Comparison of ENCODE assay signal across 8 cellular contexts in genomic region chr2:152717242-152718046, GRCh38. TPM values are rescaled to one million over a fixed set of nuclear protein-coding genes. Genes with fewer than 3 reads are reported as not detected.
DNase-seq lines count a peak whose midpoint lies in the region; ATAC-seq and TF ChIP-seq lines count a peak whose summit lies in the region.

Gene PRPF40A (minus strand): TSS chr2:152717461. CDS start chr2:152717439, 22 bp downstream.

- peak within 1 kb of the TSS; percentile 76 for H2AFZ ChIP-seq in OCI-LY3 (ENCODE audit: low read depth, low read length)

- H3K4me1 ChIP-seq in OCI-LY3 (ENCODE audit: low read length) = peaks cover 24% of the 10 kb centered on the region

- DNase-seq in D341Med (ENCODE audit: low spot score) = peak; percentile 98
- peak; percentile 94 for DNase-seq in HuH-7 (ENCODE audit: low spot score)
- DNase-seq in activated CD8-positive, alpha-beta memory T cell treated with anti-CD3 and anti-CD28 coated beads, Interleukin-2, amount 50 U/mL, for 48 hours = peak; percentile 98
- peak; percentile 99 for DNase-seq in endothelial cell (ENCODE audit: low spot score)
- DNase-seq in midbrain (lab: John Stamatoyannopoulos, UW) = peak; percentile 99
- DNase-seq in stimulated activated CD8-positive, alpha-beta memory T cell treated with anti-CD3 and anti-CD28 coated beads, Interleukin-2, amount 100 ng/mL, for 1 hour (ENCODE audit: low read depth in 2 of 2) = peak; percentile 97 to 98

- no peaks in the 10 kb centered on the region for H3K9me3 Mint-ChIP-seq in endothelial cell (ENCODE audit: unreplicated experiment)

- H3K36me3 Mint-ChIP-seq in endothelial cell (ENCODE audit: low read depth, unreplicated experiment) = peaks cover 21% of the 10 kb centered on the region

- ATAC-seq in GM21515 (IDR thresholded peaks at IDR 0.05; ENCODE audit: unreplicated experiment) = peak; percentile 66

- peak within 1 kb of the TSS; percentile 96 for H3K4me3 ChIP-seq in OCI-LY3 (ENCODE audit: low read length)

- H3K9ac ChIP-seq in OCI-LY3 (ENCODE audit: low read length) = peak within 1 kb of the TSS; percentile 98

- peaks cover 47% of the 10 kb centered on the region for H3K36me3 ChIP-seq in OCI-LY3 (replicated peaks; ENCODE audit: low read depth, low read length)

- H3K4me1 Mint-ChIP-seq in endothelial cell (ENCODE audit: unreplicated experiment) = peaks cover 29% of the 10 kb centered on the region

- no peaks in the 10 kb centered on the region for H3K27me3 ChIP-seq in OCI-LY3 (ENCODE audit: low read depth, low read length)

- H3K4me2 ChIP-seq in OCI-LY3 (ENCODE audit: low read length) = peak within 1 kb of the TSS; percentile 93

- H3K27me3 Mint-ChIP-seq in endothelial cell (ENCODE audit: unreplicated experiment) = peaks cover 18% of the 10 kb centered on the region

- H3K4me3 Mint-ChIP-seq in endothelial cell (ENCODE audit: unreplicated experiment) = peak within 1 kb of the TSS; percentile 100

- H3K27ac ChIP-seq in OCI-LY3 (ENCODE audit: low read length) = peak within 1 kb of the TSS; percentile 88

- TF ChIP-seq CTCF in OCI-LY3 (IDR thresholded peaks at IDR 0.05; ENCODE audit: low read depth, low read length) (no peak), endothelial cell (IDR thresholded peaks at IDR 0.05; ENCODE audit: unreplicated experiment) (no peak)

- peak within 1 kb of the TSS; percentile 99 for H3K27ac Mint-ChIP-seq in endothelial cell (ENCODE audit: unreplicated experiment)

- H4K20me1 ChIP-seq in OCI-LY3 (ENCODE audit: insufficient read depth, low read length) = peaks cover 46% of the 10 kb centered on the region

- peaks cover 87% of the 10 kb centered on the region for H3K79me2 ChIP-seq in OCI-LY3 (ENCODE audit: low read length)

- H3K9me3 ChIP-seq in OCI-LY3 (ENCODE audit: insufficient read depth, low read length) = no peaks in the 10 kb centered on the region

RNA-seq across cellular contexts. Expression of gene PRPF40A, which starts in this region (rescaled TPM):
- total RNA-seq in endothelial cell (ENCODE audit: unreplicated experiment) = 128 TPM

Comparison
In these comparisons a context has a peak if more than half of its experiments do, and no peak if none do; other contexts are left out.
1. Peak in every context shown above with its lines: DNase-seq, ATAC-seq, H3K4me3 ChIP-seq and H3K27ac ChIP-seq.